In the genomic region with DNA sequence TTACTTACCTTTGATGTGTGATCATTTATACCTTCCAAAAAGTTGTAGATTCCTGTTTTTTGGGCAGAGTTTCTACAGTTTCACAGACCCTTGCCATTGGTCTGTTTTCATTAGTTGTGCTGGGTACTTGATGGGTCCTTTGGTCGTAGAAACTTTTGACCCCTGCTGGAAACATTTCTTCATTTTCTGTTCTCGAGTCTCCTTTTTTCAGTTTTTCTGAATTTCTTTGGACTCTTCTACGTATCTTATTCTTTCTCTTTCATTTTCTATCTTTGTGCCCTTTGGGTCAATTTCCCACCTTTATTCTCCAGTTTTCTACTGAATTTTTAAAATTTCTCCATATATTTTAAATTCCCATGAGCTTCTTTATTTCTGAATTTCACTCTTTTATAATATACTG, we compare ENCODE assay signal across 17 cellular contexts. TPM values are rescaled to one million over a fixed set of nuclear protein-coding genes. Genes with fewer than 3 reads are reported as not detected.
DNase-seq lines count a peak whose midpoint lies in the region; ATAC-seq and TF ChIP-seq lines count a peak whose summit lies in the region.
"Had no signal": no experiment of that assay in that cellular context is flagged by ENCODE, and none has a peak within 500 bp of the region (broad histone marks: within the 10 kb centered on the region; RNA-seq: fewer than 3 reads in every experiment).

No MANE protein-coding gene starts in this region.

- H3K36me3 Mint-ChIP-seq in activated naive CD8-positive, alpha-beta T cell treated with anti-CD3 and anti-CD28 coated beads, Interleukin-2, amount 10 ng/mL, durations not matched to agents 7 days and 5 days = peaks cover 19% of the 10 kb centered on the region
- peaks cover 12% of the 10 kb centered on the region for H3K36me3 Mint-ChIP-seq in activated naive CD8-positive, alpha-beta T cell treated with anti-CD3 and anti-CD28 coated beads for 36 hours
- H3K36me3 Mint-ChIP-seq in HFFc6 (ENCODE audit: low read depth) = peaks cover 13% of the 10 kb centered on the region
- H3K36me3 Mint-ChIP-seq in effector memory CD8-positive, alpha-beta T cell (ENCODE audit: insufficient read depth) = peaks cover 4% of the 10 kb centered on the region
- peaks cover 11 to 12% of the 10 kb centered on the region in 2 donors for H3K36me3 Mint-ChIP-seq in stimulated activated naive B cell treated with anti-CD40 and anti-IgM and Interleukin-4, amounts not matched to agents 10 μg/mL and 1 μg/mL and 100 μg/mL, for 72 hours

- POLR2A ChIA-PET in activated naive CD8-positive, alpha-beta T cell treated with anti-CD3 and anti-CD28 coated beads, Interleukin-2, amount 10 ng/mL, durations not matched to agents 7 days and 5 days (lab: Charles Lee) = no interaction called here

- peak overlapping the region; percentile 31 for H3K4me3 Mint-ChIP-seq in activated naive CD8-positive, alpha-beta T cell treated with anti-CD3 and anti-CD28 coated beads, Interleukin-2, amount 10 ng/mL, durations not matched to agents 7 days and 5 days
- no peak overlapping the region for H3K4me3 Mint-ChIP-seq in activated naive CD8-positive, alpha-beta T cell treated with anti-CD3 and anti-CD28 coated beads for 36 hours
- peak overlapping the region; percentile 21; the same call in 1 of the 2 replicates for H3K4me3 Mint-ChIP-seq in HFFc6
- H3K4me3 Mint-ChIP-seq in effector memory CD8-positive, alpha-beta T cell = peak overlapping the region; percentile 21 to 45
- peak overlapping the region; percentile 51 to 53 for H3K4me3 Mint-ChIP-seq in stimulated activated naive B cell treated with anti-CD40 and anti-IgM and Interleukin-4, amounts not matched to agents 10 μg/mL and 1 μg/mL and 100 μg/mL, for 72 hours

- TF ChIP-seq CTCF in HFFc6 (IDR thresholded peaks at IDR 0.05) = no peak

- peaks cover 11% of the 10 kb centered on the region for H3K4me1 Mint-ChIP-seq in activated naive CD8-positive, alpha-beta T cell treated with anti-CD3 and anti-CD28 coated beads, Interleukin-2, amount 10 ng/mL, durations not matched to agents 7 days and 5 days
- H3K4me1 Mint-ChIP-seq in activated naive CD8-positive, alpha-beta T cell treated with anti-CD3 and anti-CD28 coated beads for 36 hours = peaks cover 17% of the 10 kb centered on the region
- peaks cover 45% of the 10 kb centered on the region for H3K4me1 Mint-ChIP-seq in HFFc6 (ENCODE audit: low read depth)
- H3K4me1 Mint-ChIP-seq in effector memory CD8-positive, alpha-beta T cell (ENCODE audit: low read depth in 2 of 2) = peaks cover 23 to 25% of the 10 kb centered on the region in 2 donors
- H3K4me1 Mint-ChIP-seq in stimulated activated naive B cell treated with anti-CD40 and anti-IgM and Interleukin-4, amounts not matched to agents 10 μg/mL and 1 μg/mL and 100 μg/mL, for 72 hours = peaks cover 16 to 37% of the 10 kb centered on the region in 2 donors

- peaks cover 10% of the 10 kb centered on the region for H3K9me3 Mint-ChIP-seq in activated naive CD8-positive, alpha-beta T cell treated with anti-CD3 and anti-CD28 coated beads, Interleukin-2, amount 10 ng/mL, durations not matched to agents 7 days and 5 days
- peaks cover 8% of the 10 kb centered on the region for H3K9me3 Mint-ChIP-seq in activated naive CD8-positive, alpha-beta T cell treated with anti-CD3 and anti-CD28 coated beads for 36 hours
- H3K9me3 Mint-ChIP-seq in HFFc6 = no peaks in the 10 kb centered on the region
- H3K9me3 Mint-ChIP-seq in effector memory CD8-positive, alpha-beta T cell = no peaks in the 10 kb centered on the region
- H3K9me3 Mint-ChIP-seq in stimulated activated naive B cell treated with anti-CD40 and anti-IgM and Interleukin-4, amounts not matched to agents 10 μg/mL and 1 μg/mL and 100 μg/mL, for 72 hours = peaks cover 7% of the 10 kb centered on the region in 2 donors

- DNase-seq in activated naive CD8-positive, alpha-beta T cell treated with anti-CD3 and anti-CD28 coated beads, Interleukin-2, amount 10 ng/mL, durations not matched to agents 7 days and 5 days = no peak
- no peak for DNase-seq in activated naive CD8-positive, alpha-beta T cell treated with anti-CD3 and anti-CD28 coated beads for 36 hours
- DNase-seq in HFFc6 (no peak), NAMALWA (ENCODE audit: low spot score) (no peak), pons (ENCODE audit: low spot score) (no peak), NCI-H1105 treated with DMSO at 0.1 percent for 48 hours (lab: John Stamatoyannopoulos, UW) (no peak)
- DNase-seq in effector memory CD8-positive, alpha-beta T cell = no peak
- no peak for DNase-seq in stimulated activated naive B cell treated with anti-CD40 and anti-IgM and Interleukin-4, amounts not matched to agents 10 μg/mL and 1 μg/mL and 100 μg/mL, for 72 hours
- DNase-seq: ACHN; activated CD4-positive, alpha-beta T cell treated with anti-CD3 and anti-CD28 coated beads for 1 hour; DMS153; GF-D8; heart left ventricle; NCI-H510A treated with DMSO at 0.1 percent for 48 hours; RPMI8226; sigmoid colon had no signal

- H3K27me3 Mint-ChIP-seq in activated naive CD8-positive, alpha-beta T cell treated with anti-CD3 and anti-CD28 coated beads, Interleukin-2, amount 10 ng/mL, durations not matched to agents 7 days and 5 days = no peaks in the 10 kb centered on the region
- no peaks in the 10 kb centered on the region for H3K27me3 Mint-ChIP-seq in activated naive CD8-positive, alpha-beta T cell treated with anti-CD3 and anti-CD28 coated beads for 36 hours
- H3K27me3 Mint-ChIP-seq in HFFc6 (ENCODE audit: insufficient read depth) = no peaks in the 10 kb centered on the region
- no peaks in the 10 kb centered on the region for H3K27me3 Mint-ChIP-seq in effector memory CD8-positive, alpha-beta T cell
- no peaks in the 10 kb centered on the region for H3K27me3 Mint-ChIP-seq in stimulated activated naive B cell treated with anti-CD40 and anti-IgM and Interleukin-4, amounts not matched to agents 10 μg/mL and 1 μg/mL and 100 μg/mL, for 72 hours

- H3K27ac Mint-ChIP-seq in activated naive CD8-positive, alpha-beta T cell treated with anti-CD3 and anti-CD28 coated beads, Interleukin-2, amount 10 ng/mL, durations not matched to agents 7 days and 5 days = no peak overlapping the region
- H3K27ac Mint-ChIP-seq in activated naive CD8-positive, alpha-beta T cell treated with anti-CD3 and anti-CD28 coated beads for 36 hours = no peak overlapping the region
- H3K27ac Mint-ChIP-seq in HFFc6 = no peak overlapping the region
- H3K27ac Mint-ChIP-seq in effector memory CD8-positive, alpha-beta T cell = no peak overlapping the region
- no peak overlapping the region for H3K27ac Mint-ChIP-seq in stimulated activated naive B cell treated with anti-CD40 and anti-IgM and Interleukin-4, amounts not matched to agents 10 μg/mL and 1 μg/mL and 100 μg/mL, for 72 hours
- H3K27ac Mint-ChIP-seq: activated T-helper 2 cell treated with anti-CD3 and anti-CD28 coated beads, Interferon-gamma antibody, Interleukin-2, Interleukin-4, amounts not matched to agents 10 μg/mL and 5 μg/mL and 100 μg/mL, durations not matched to agents 14 hours and 24 hours and 36 hours had no signal

- ATAC-seq in activated naive CD8-positive, alpha-beta T cell treated with anti-CD3 and anti-CD28 coated beads, Interleukin-2, amount 10 ng/mL, durations not matched to agents 7 days and 5 days (ENCODE audit: low read depth) = no peak
- ATAC-seq in effector memory CD8-positive, alpha-beta T cell (replicated peaks) = no peak
- no peak for ATAC-seq in stimulated activated naive B cell treated with anti-CD40 and anti-IgM and Interleukin-4, amounts not matched to agents 10 μg/mL and 1 μg/mL and 100 μg/mL, for 72 hours (replicated peaks)
- ATAC-seq: heart left ventricle had no signal

RNA-seq across cellular contexts. Expression of gene AP3S1, which starts 16.7 kb away (rescaled TPM):
- total RNA-seq in activated naive CD8-positive, alpha-beta T cell treated with anti-CD3 and anti-CD28 coated beads, Interleukin-2, amount 10 ng/mL, durations not matched to agents 7 days and 5 days = 10 to 100 TPM; 82.6 to 83.3 TPM
- total RNA-seq in activated naive CD8-positive, alpha-beta T cell treated with anti-CD3 and anti-CD28 coated beads for 36 hours = 10 to 100 TPM; 91.7 to 96.8 TPM
- 100 to 1,000 TPM; 109 to 131 (median 122) TPM for total RNA-seq in HFFc6 (2021; fragmentation: NEBNext Ultra II Directional; extraction: Animal tissue kit (Norgen Biotek cat#: 25700))

RNA-seq across cellular contexts. Expression of gene ATG12, which starts 17.0 kb away (rescaled TPM):
- 10 to 100 TPM; 46.5 to 48.9 TPM for total RNA-seq in activated naive CD8-positive, alpha-beta T cell treated with anti-CD3 and anti-CD28 coated beads, Interleukin-2, amount 10 ng/mL, durations not matched to agents 7 days and 5 days
- total RNA-seq in activated naive CD8-positive, alpha-beta T cell treated with anti-CD3 and anti-CD28 coated beads for 36 hours = 10 to 100 TPM; 33.4 to 36.4 TPM
- total RNA-seq in HFFc6 (2021; fragmentation: NEBNext Ultra II Directional; extraction: Animal tissue kit (Norgen Biotek cat#: 25700)) = 10 to 100 TPM; 58.3 to 75.9 (median 63.3) TPM

RNA-seq across cellular contexts. Expression of gene CDO1, which starts 41.9 kb away (rescaled TPM):
- under 1 TPM; 0.36 to 0.54 TPM for total RNA-seq in activated naive CD8-positive, alpha-beta T cell treated with anti-CD3 and anti-CD28 coated beads, Interleukin-2, amount 10 ng/mL, durations not matched to agents 7 days and 5 days
- under 1 TPM; 0.37 to 0.56 TPM for total RNA-seq in activated naive CD8-positive, alpha-beta T cell treated with anti-CD3 and anti-CD28 coated beads for 36 hours
- under 1 TPM in 4 of 6 experiments, not detected in 2; 0.12 to 0.26 (median 0.18) TPM for total RNA-seq in HFFc6 (2021; fragmentation: NEBNext Ultra II Directional; extraction: Animal tissue kit (Norgen Biotek cat#: 25700))
